ENCODE assay signal across 8 cellular contexts in the genomic region with DNA sequence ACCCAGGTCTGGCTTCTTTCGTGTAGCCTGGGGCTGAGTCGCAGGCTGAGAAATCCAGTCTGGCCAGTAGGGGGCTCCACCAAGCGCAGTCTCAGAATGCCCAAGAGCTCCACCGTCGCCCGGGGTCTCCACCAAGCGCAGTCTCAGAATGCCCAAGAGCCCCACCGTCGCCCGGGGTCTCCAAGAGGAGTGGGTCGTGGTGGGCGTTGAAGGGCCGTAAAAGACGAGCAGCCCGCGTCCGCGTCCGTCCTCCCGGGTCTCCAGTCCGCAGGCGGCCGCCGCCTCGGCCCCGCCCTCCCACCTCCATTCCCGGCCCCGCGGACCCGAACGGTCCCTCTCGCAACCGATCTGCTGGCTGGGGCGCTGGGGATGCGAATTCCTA. TPM values are rescaled to one million over a fixed set of nuclear protein-coding genes. Genes with fewer than 3 reads are reported as not detected.
DNase-seq lines count a peak whose midpoint lies in the region; ATAC-seq and TF ChIP-seq lines count a peak whose summit lies in the region.

No MANE protein-coding gene starts in this region.

- no peaks in the 10 kb centered on the region for H3K9me2 ChIP-seq in MM.1S (replicated peaks; ENCODE audit: insufficient read depth, low read length)

- peak; percentile 60 to 88 (median 76) for ATAC-seq in heart right ventricle

- no peaks in the 10 kb centered on the region for H3K9me3 Mint-ChIP-seq in type B pancreatic cell

- no peaks in the 10 kb centered on the region for H3K79me2 ChIP-seq in MM.1S (ENCODE audit: low read length)

- peak overlapping the region; percentile 93 for H2AFZ ChIP-seq in MM.1S (ENCODE audit: low read length)

- no peaks in the 10 kb centered on the region for H4K20me1 ChIP-seq in MM.1S (ENCODE audit: insufficient read depth, low read length)

- H3K9me3 ChIP-seq in HEK293 (ENCODE audit: control insufficient read depth, insufficient read depth, low read depth, low read length): no peaks in the 10 kb centered on the region
- H3K9me3 ChIP-seq in MM.1S (replicated peaks; ENCODE audit: insufficient read depth, low read length): no peaks in the 10 kb centered on the region
- H3K9me3 ChIP-seq in adipocyte (ENCODE audit: control insufficient read depth, low read length): no peaks in the 10 kb centered on the region
- H3K9me3 ChIP-seq in heart right ventricle: no peaks in the 10 kb centered on the region

- peak overlapping the region; percentile 85 for H3K4me3 ChIP-seq in HEK293 (ENCODE audit: low read depth, low read length)
- H3K4me3 ChIP-seq in MM.1S (ENCODE audit: low read length): peak overlapping the region; percentile 91
- H3K4me3 ChIP-seq in adipocyte (ENCODE audit: low read length): peak overlapping the region; percentile 86
- peak overlapping the region; percentile 79 to 100 (median 96) for H3K4me3 ChIP-seq in heart right ventricle

- DNase-seq in GM10266 (ENCODE audit: extremely low spot score) (peak; percentile 88), MM.1S (peak; percentile 91), SW480 (ENCODE audit: low spot score) (peak; percentile 77), adipocyte (ENCODE audit: low read depth) (peak; percentile 94), heart right ventricle (peak; percentile 89 to 91), posterior vena cava (ENCODE audit: low spot score) (peak; percentile 97), type B pancreatic cell (ENCODE audit: extremely low spot score, unreplicated experiment) (peak; percentile 90)

- H3K4me2 ChIP-seq in MM.1S (ENCODE audit: low read depth, low read length): peak overlapping the region; percentile 83

- no peaks in the 10 kb centered on the region for H3K27me3 Mint-ChIP-seq in type B pancreatic cell

- H3K36me3 ChIP-seq in HEK293 (ENCODE audit: control insufficient read depth in 2 of 2, insufficient read depth in 1 of 2, low read length in 2 of 2) (peaks cover 0 to 28% of the 10 kb centered on the region in 2 experiments; a peak in 2 of 3 replicates), MM.1S (replicated peaks; ENCODE audit: insufficient read depth, low read length) (no peaks in the 10 kb centered on the region), adipocyte (ENCODE audit: control insufficient read depth, insufficient read depth, low read length, severe bottlenecking) (peaks cover 11% of the 10 kb centered on the region), heart right ventricle (peaks cover 0 to 31% (median 0%) of the 10 kb centered on the region in 9 donors)

- TF ChIP-seq CTCF in GM10266 (IDR thresholded peaks at IDR 0.05; ENCODE audit: control insufficient read depth, insufficient read depth, low read depth, missing control alignments) (peak; percentile 89), HEK293 (tag by site-specific recombination; IDR thresholded peaks at IDR 0.05) (peak; percentile 91), MM.1S (IDR thresholded peaks at IDR 0.05; ENCODE audit: low read length) (peak; percentile 89), heart right ventricle (IDR thresholded peaks at IDR 0.05) (peak; percentile 85 to 95 (median 92)), type B pancreatic cell (conservative IDR thresholded peaks at IDR 0.05) (peak; percentile 94)

- H3K4me1 ChIP-seq in HEK293 (ENCODE audit: control insufficient read depth, insufficient read depth, low read length) (peaks cover 3% of the 10 kb centered on the region; the same call in 1 of the 2 replicates), MM.1S (ENCODE audit: low read length) (peaks cover 7% of the 10 kb centered on the region), adipocyte (ENCODE audit: control insufficient read depth, insufficient read depth, low read length) (peaks cover 44% of the 10 kb centered on the region), heart right ventricle (peaks cover 8 to 82% (median 45%) of the 10 kb centered on the region in 9 donors)

- H3K27ac ChIP-seq in HEK293 (ENCODE audit: extremely low read depth, low read depth, low read length): peak overlapping the region; percentile 94
- peak overlapping the region; percentile 3; the same call in 1 of the 2 replicates for H3K27ac ChIP-seq in MM.1S (ENCODE audit: low read length)
- peak overlapping the region; percentile 97 to 100 (median 100) for H3K27ac ChIP-seq in heart right ventricle

- peak overlapping the region; percentile 89 for H3K4me3 Mint-ChIP-seq in type B pancreatic cell

- peak overlapping the region; percentile 87 for H3K27ac Mint-ChIP-seq in type B pancreatic cell

- no peaks in the 10 kb centered on the region for H3F3A ChIP-seq in MM.1S (ENCODE audit: insufficient read depth, low read length)

- H3K27me3 ChIP-seq in MM.1S (replicated peaks; ENCODE audit: insufficient read depth, low read length) (no peaks in the 10 kb centered on the region), adipocyte (replicated peaks; ENCODE audit: control insufficient read depth, insufficient read depth, low read length) (no peaks in the 10 kb centered on the region), heart right ventricle (no peaks in the 10 kb centered on the region)

- H3K9ac ChIP-seq in MM.1S (ENCODE audit: low read length) (peak overlapping the region; percentile 59), adipocyte (ENCODE audit: low read length) (peak overlapping the region; percentile 96)

- peaks cover 19% of the 10 kb centered on the region for H3K4me1 Mint-ChIP-seq in type B pancreatic cell (ENCODE audit: unreplicated experiment)

- intact Hi-C loops in heart right ventricle (cut with DNase I) (loop anchor here in 6 of 10 donors (1.0 to 10.0 kb wide), 6 partner anchors 36 to 118 kb away; a partner anchor contains a TSS), posterior vena cava (cut with DNase I) (no loop called here)

- H3K36me3 Mint-ChIP-seq in type B pancreatic cell: no peaks in the 10 kb centered on the region

- CTCF ChIA-PET in HEK293 (lab: Yijun Ruan, JAX): interaction anchor here (0.6 to 2.9 kb wide), 20 partner anchors 8 to 557 kb away, joined by 3 to 43 read pairs (median 6); a partner anchor contains a TSS

- POLR2A ChIA-PET in HEK293 (lab: Yijun Ruan, JAX): interaction anchor here (0.7 to 3.0 kb wide), 7 partner anchors 10 to 99 kb away, joined by 3 to 13 read pairs (median 5); a partner anchor contains a TSS

- WGBS in heart right ventricle, 2 donors: 1% methylated on average over 35 of the region's 35 CpGs

TF ChIP-seq in HEK293, 187 proteins besides CTCF, POLR2A, EP300 and RAD21 (continues in another document):
- peak; percentile 72; the same call in 1 of the 2 replicates for TF ChIP-seq ZBTB7A (tag by site-specific recombination; IDR thresholded peaks at IDR 0.05; ENCODE audit: low read depth)
- no peak for TF ChIP-seq ZNF274 (IDR thresholded peaks at IDR 0.05; ENCODE audit: low read length)
- no peak for TF ChIP-seq ZNF274 (tag by site-specific recombination; IDR thresholded peaks at IDR 0.05; ENCODE audit: borderline replicate concordance)
- TF ChIP-seq, protein P1, sequence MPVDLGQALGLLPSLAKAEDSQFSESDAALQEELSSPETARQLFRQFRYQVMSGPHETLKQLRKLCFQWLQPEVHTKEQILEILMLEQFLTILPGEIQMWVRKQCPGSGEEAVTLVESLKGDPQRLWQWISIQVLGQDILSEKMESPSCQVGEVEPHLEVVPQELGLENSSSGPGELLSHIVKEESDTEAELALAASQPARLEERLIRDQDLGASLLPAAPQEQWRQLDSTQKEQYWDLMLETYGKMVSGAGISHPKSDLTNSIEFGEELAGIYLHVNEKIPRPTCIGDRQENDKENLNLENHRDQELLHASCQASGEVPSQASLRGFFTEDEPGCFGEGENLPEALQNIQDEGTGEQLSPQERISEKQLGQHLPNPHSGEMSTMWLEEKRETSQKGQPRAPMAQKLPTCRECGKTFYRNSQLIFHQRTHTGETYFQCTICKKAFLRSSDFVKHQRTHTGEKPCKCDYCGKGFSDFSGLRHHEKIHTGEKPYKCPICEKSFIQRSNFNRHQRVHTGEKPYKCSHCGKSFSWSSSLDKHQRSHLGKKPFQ (tag by site-specific recombination; IDR thresholded peaks at IDR 0.05): 0 out of 2 replicates have a peak, but pooled peaks have one; percentile 3
- no peak for TF ChIP-seq YY1 (tag by site-specific recombination; IDR thresholded peaks at IDR 0.05)
- TF ChIP-seq KLF9 (tag by site-specific recombination; IDR thresholded peaks at IDR 0.05; ENCODE audit: low read depth): peak; percentile 82; the same call in 1 of the 2 replicates

RNA-seq across cellular contexts. Expression of a gene that starts 0.9 kb away (rescaled TPM):
- total RNA-seq in heart right ventricle (100 to 1,000 TPM in 2 of 10 donors, 10 to 100 TPM in 8; 48.5 to 148 (median 74.6) TPM), posterior vena cava (100 to 1,000 TPM; 388 to 407 TPM), type B pancreatic cell (ENCODE audit: low replicate concordance) (73.2 and 107 TPM in 2 replicates)
- 100 to 1,000 TPM in 1 of 2 donors, 10 to 100 TPM in 1; 58.9 to 152 TPM for polyA plus RNA-seq in heart right ventricle

RNA-seq across cellular contexts. Expression of a gene that starts 17.7 kb away (rescaled TPM):
- total RNA-seq in heart right ventricle (1 to 10 TPM in 1 of 10 donors, under 1 TPM in 8, not detected in 1; 0.07 to 1.2 (median 0.39) TPM), posterior vena cava (1 to 10 TPM; 1.1 to 1.5 TPM), type B pancreatic cell (ENCODE audit: low replicate concordance) (2.1 and 6.5 TPM in 2 replicates)
- polyA plus RNA-seq in heart right ventricle: under 1 TPM; 0.22 to 0.37 TPM

RNA-seq across cellular contexts. Expression of a gene that starts 28.4 kb away (rescaled TPM):
- total RNA-seq in heart right ventricle: under 1 TPM in 1 of 10 donors, not detected in 9; 0.39 TPM
- polyA plus RNA-seq in heart right ventricle: under 1 TPM; 0.12 to 0.73 TPM
- under 1 TPM in 1 of 2 donors, not detected in 1; 0.24 TPM for total RNA-seq in posterior vena cava
- total RNA-seq in type B pancreatic cell (ENCODE audit: low replicate concordance): 18.0 and 40.1 TPM in 2 replicates

Comparison
In these comparisons a context has a peak if more than half of its experiments do, and no peak if none do; other contexts are left out.
1. Peak in every context shown above with its lines: DNase-seq, ATAC-seq, H3K4me3 ChIP-seq and H3K27ac ChIP-seq.
2. H3K27ac ChIP-seq: peak in every context shown above with its lines; median percentile 100 in heart right ventricle; 94 in HEK293; 3 in MM.1S.
3. RNA of a gene that starts 28.4 kb away (total RNA-seq): 18.0 to 40.1 TPM in type B pancreatic cell; 0.24 TPM in posterior vena cava and 0.39 TPM in heart right ventricle; every median in the first group is over 10 times any median in the second.
4. intact Hi-C loops: an anchor here in heart right ventricle (1.0 to 10.0 kb wide); none called in posterior vena cava.